24 cellular contexts compared by ENCODE assay signal in the genomic region with DNA sequence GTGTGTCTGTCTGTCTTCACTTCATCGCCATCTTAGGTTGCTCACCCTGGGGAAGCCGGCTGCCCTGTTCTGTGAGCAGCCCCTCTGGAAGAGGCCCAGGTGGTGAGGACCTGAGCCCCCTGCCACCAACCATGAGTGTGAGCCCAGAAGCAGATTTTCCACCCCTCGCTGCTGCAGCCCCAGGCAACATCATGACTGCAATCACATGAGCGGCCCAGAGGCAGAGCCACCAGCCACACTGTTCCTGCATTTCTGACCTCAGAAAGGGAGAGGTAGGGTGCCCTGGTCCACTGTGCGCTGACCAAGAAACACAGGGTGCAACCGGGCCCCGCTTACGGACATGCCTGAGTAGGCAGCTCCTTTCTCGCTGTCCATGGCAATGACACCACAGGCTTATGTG.
"Had no signal": no experiment of that assay in that cellular context is flagged by ENCODE, and none has a peak within 500 bp of the region (broad histone marks: within the 10 kb centered on the region; RNA-seq: fewer than 3 reads in every experiment).

No MANE protein-coding gene starts in this region.

- H3K9me3 ChIP-seq: MG63, SJCRH30 had no signal

- DNase-seq: IMR-90, Karpas-422, KG1, MG63, NCI-H1092, NCI-H1105 treated with DMSO at 0.1 percent for 48 hours, NCI-H1417 treated with DMSO at 0.1 percent for 48 hours, NCI-H146, NCI-H1694 treated with DMSO at 0.1 percent for 48 hours, NCI-H1930, NCI-H2081, NCI-H2171, NCI-H226, NCI-H446, NCI-H510A, NCI-H524 treated with DMSO at 0.1 percent for 48 hours, NCI-H69, NCI-H774, SHP77 treated with DMSO at 0.1 percent for 48 hours, SJCRH30 had no signal

- H3K4me1 ChIP-seq: SJCRH30 had no signal

- H3K4me3 ChIP-seq: MG63, SJCRH30 had no signal

- H3K36me3 ChIP-seq: MG63, SJCRH30 had no signal

- H3K27ac ChIP-seq: RWPE1, SJCRH30 had no signal

- FAIRE-seq: HepG2 had no signal

- ATAC-seq: HepG2, Right ventricle myocardium inferior, SK-N-SH treated with all-trans-retinoic acid at 6 μM for 48 hours had no signal

- H3K27me3 ChIP-seq: MG63 had no signal
